8 cellular contexts compared by ENCODE assay signal in genomic region chr17:82030470-82031302, GRCh38. TPM values are rescaled to one million over a fixed set of nuclear protein-coding genes. Genes with fewer than 3 reads are reported as not detected.
DNase-seq lines count a peak whose midpoint lies in the region; ATAC-seq, FAIRE-seq and TF ChIP-seq lines count a peak whose summit lies in the region.

No MANE protein-coding gene starts in this region.

- H2AFZ ChIP-seq in PC-3 (ENCODE audit: low read length) (peak overlapping the region; percentile 88), fibroblast of lung (ENCODE audit: low read length) (peak overlapping the region; percentile 46)

- H3K9me2 ChIP-seq in PC-3 (replicated peaks; ENCODE audit: low read length) = no peaks in the 10 kb centered on the region

- DNase-seq in HTR-8/SVneo (ENCODE audit: insufficient read length, low spot score) (peak; percentile 84), PC-3 (peak; percentile 88), fibroblast of lung (ENCODE audit: low read depth in 2 of 2) (peak; percentile 76 to 84)
- peak; percentile 84 for DNase-seq in activated T-helper 1 cell treated with anti-CD3 and anti-CD28 coated beads, Interleukin-12 subunit alpha, Interleukin-12 subunit beta, Interleukin-2, Interleukin-4 antibody, amounts not matched to agents 30 ng/mL and 10 ng/mL and 1 ng/mL, durations not matched to agents 14 hours and 24 hours and 36 hours (ENCODE audit: low spot score)
- DNase-seq in naive thymus-derived CD8-positive, alpha-beta T cell = peak; percentile 65 to 87 (median 80)
- peak; percentile 60 to 67 for DNase-seq in stimulated activated CD8-positive, alpha-beta memory T cell treated with anti-CD3 and anti-CD28 coated beads, Interleukin-7, amount 100 ng/mL, for 4 hours (ENCODE audit: low read depth in 2 of 2)

- H4K20me1 ChIP-seq in PC-3 (ENCODE audit: low read length) = no peaks in the 10 kb centered on the region; the same call in 1 of the 2 replicates
- H4K20me1 ChIP-seq in fibroblast of lung (ENCODE audit: control insufficient read depth, extremely low read depth, insufficient read depth, low read length) = no peaks in the 10 kb centered on the region

- H3K79me2 ChIP-seq in PC-3 (ENCODE audit: low read length) (peaks cover 3% of the 10 kb centered on the region), fibroblast of lung (ENCODE audit: control insufficient read depth, insufficient read depth, low read length) (no peaks in the 10 kb centered on the region)

- peak overlapping the region; percentile 23 for H3K27ac ChIP-seq in PC-3 (ENCODE audit: low read length)
- no peak overlapping the region for H3K27ac ChIP-seq in fibroblast of lung (ENCODE audit: insufficient read depth, low read length)

- peak; percentile 75 for FAIRE-seq in HTR-8/SVneo (lab: Jason Lieb, UNC)

- H3F3A ChIP-seq in PC-3 (ENCODE audit: low read length, unreplicated experiment) = no peaks in the 10 kb centered on the region

- ATAC-seq in PC-3 (peak; percentile 66), GM19351 (IDR thresholded peaks at IDR 0.05; ENCODE audit: unreplicated experiment) (no peak)
- peak; percentile 80 to 85 for ATAC-seq in naive thymus-derived CD8-positive, alpha-beta T cell

- H3K9ac ChIP-seq in ES-I3 (ENCODE audit: low read depth, low read length) (peak overlapping the region; percentile 72; the same call in 1 of the 2 replicates), PC-3 (ENCODE audit: low read length) (peak overlapping the region; percentile 47), fibroblast of lung (ENCODE audit: insufficient read depth, low read length) (peak overlapping the region; percentile 23)

- H3K4me3 Mint-ChIP-seq in activated T-helper 1 cell treated with anti-CD3 and anti-CD28 coated beads, Interleukin-12 subunit alpha, Interleukin-12 subunit beta, Interleukin-2, Interleukin-4 antibody, amounts not matched to agents 30 ng/mL and 10 ng/mL and 1 ng/mL, durations not matched to agents 14 hours and 24 hours and 36 hours = peak overlapping the region; percentile 87
- peak overlapping the region; percentile 74 to 94 (median 84) for H3K4me3 Mint-ChIP-seq in naive thymus-derived CD8-positive, alpha-beta T cell

- peak overlapping the region; percentile 84 for H3K27ac Mint-ChIP-seq in activated T-helper 1 cell treated with anti-CD3 and anti-CD28 coated beads, Interleukin-12 subunit alpha, Interleukin-12 subunit beta, Interleukin-2, Interleukin-4 antibody, amounts not matched to agents 30 ng/mL and 10 ng/mL and 1 ng/mL, durations not matched to agents 14 hours and 24 hours and 36 hours
- H3K27ac Mint-ChIP-seq in naive thymus-derived CD8-positive, alpha-beta T cell = peak overlapping the region in 3 of 10 donors; percentile 28 to 77 (median 49)

- TF ChIP-seq CTCF in PC-3 (conservative IDR thresholded peaks at IDR 0.05; ENCODE audit: low read depth, low read length) (peak; percentile 73), fibroblast of lung (conservative IDR thresholded peaks at IDR 0.05 in 1 of 2, IDR thresholded peaks at IDR 0.05 in 1 of 2; ENCODE audit: low read depth in 1 of 2, low read length in 2 of 2) (peak; percentile 34 to 73)

- H3K36me3 Mint-ChIP-seq in activated T-helper 1 cell treated with anti-CD3 and anti-CD28 coated beads, Interleukin-12 subunit alpha, Interleukin-12 subunit beta, Interleukin-2, Interleukin-4 antibody, amounts not matched to agents 30 ng/mL and 10 ng/mL and 1 ng/mL, durations not matched to agents 14 hours and 24 hours and 36 hours (ENCODE audit: low read depth) = peaks cover 12% of the 10 kb centered on the region
- peaks cover 0 to 4% (median 3%) of the 10 kb centered on the region in 3 donors for H3K36me3 Mint-ChIP-seq in naive thymus-derived CD8-positive, alpha-beta T cell

- CTCF ChIA-PET in PC-3 (lab: Charles Lee) = interaction anchor here (0.6 to 0.7 kb wide), 6 partner anchors 9 to 212 kb away, joined by 3 to 4 read pairs (median 3); no protein-coding TSS in a partner anchor

- H3K4me3 ChIP-seq in PC-3 (ENCODE audit: low read length) = peak overlapping the region; percentile 79
- peak overlapping the region; percentile 35 to 53 (median 42) for H3K4me3 ChIP-seq in fibroblast of lung (replicated peaks in 1 of 4; ENCODE audit: control extremely low read depth in 1 of 4, insufficient read depth in 1 of 4, low read depth in 3 of 4, low read length in 4 of 4)

- POLR2A ChIA-PET in PC-3 (lab: Charles Lee; ENCODE audit: unreplicated experiment) = interaction anchor here (0.6 kb wide), 1 partner anchor 172 kb away, joined by 4 read pairs; no protein-coding TSS in a partner anchor
- POLR2A ChIA-PET in naive thymus-derived CD8-positive, alpha-beta T cell (lab: Charles Lee) = interaction anchor here (0.5 to 2.0 kb wide), 16 partner anchors 12 to 580 kb away, joined by 3 to 9 read pairs (median 3); partner anchors contain the start of genes CD7, DUS1L and FASN

- intact Hi-C loops in PC-3 (cut with micrococcal nuclease) = no loop called here
- intact Hi-C loops in activated T-helper 1 cell treated with anti-CD3 and anti-CD28 coated beads, Interleukin-12 subunit alpha, Interleukin-12 subunit beta, Interleukin-2, Interleukin-4 antibody, amounts not matched to agents 30 ng/mL and 10 ng/mL and 1 ng/mL, durations not matched to agents 14 hours and 24 hours and 36 hours (cut with micrococcal nuclease) = loop anchor here (1.0 to 2.0 kb wide), 3 partner anchors 7 to 124 kb away; partner anchors contain the start of genes ASPSCR1 and LRRC45

- no peaks in the 10 kb centered on the region for H3K27me3 ChIP-seq in PC-3 (ENCODE audit: low read length)
- H3K27me3 ChIP-seq in fibroblast of lung (ENCODE audit: control insufficient read depth, insufficient read depth, low read length) = no peaks in the 10 kb centered on the region

- no peaks in the 10 kb centered on the region for H3K36me3 ChIP-seq in ES-I3 (ENCODE audit: insufficient read depth, low read length)
- no peaks in the 10 kb centered on the region for H3K36me3 ChIP-seq in PC-3 (ENCODE audit: low read depth, low read length)
- no peaks in the 10 kb centered on the region for H3K36me3 ChIP-seq in fibroblast of lung (ENCODE audit: control insufficient read depth, insufficient read depth, low read length)

- BruUV-seq in PC-3 (replicated peaks; lab: Mats Ljungman, UMichigan) = no TSS peak

- H3K4me2 ChIP-seq in PC-3 (ENCODE audit: low read length) = peak overlapping the region; percentile 94
- H3K4me2 ChIP-seq in fibroblast of lung (ENCODE audit: extremely low read depth, insufficient read depth, low read length) = peak overlapping the region; percentile 69

- no peaks in the 10 kb centered on the region for H3K9me3 Mint-ChIP-seq in activated T-helper 1 cell treated with anti-CD3 and anti-CD28 coated beads, Interleukin-12 subunit alpha, Interleukin-12 subunit beta, Interleukin-2, Interleukin-4 antibody, amounts not matched to agents 30 ng/mL and 10 ng/mL and 1 ng/mL, durations not matched to agents 14 hours and 24 hours and 36 hours
- H3K9me3 Mint-ChIP-seq in naive thymus-derived CD8-positive, alpha-beta T cell = no peaks in the 10 kb centered on the region

- H3K9me3 ChIP-seq in ES-I3 (ENCODE audit: control insufficient read depth, insufficient read depth, low read length) = no peaks in the 10 kb centered on the region
- H3K9me3 ChIP-seq in PC-3 (ENCODE audit: low read length) = no peaks in the 10 kb centered on the region
- no peaks in the 10 kb centered on the region for H3K9me3 ChIP-seq in fibroblast of lung (ENCODE audit: control insufficient read depth, insufficient read depth, low read depth, low read length)

- no peaks in the 10 kb centered on the region for H3K27me3 Mint-ChIP-seq in activated T-helper 1 cell treated with anti-CD3 and anti-CD28 coated beads, Interleukin-12 subunit alpha, Interleukin-12 subunit beta, Interleukin-2, Interleukin-4 antibody, amounts not matched to agents 30 ng/mL and 10 ng/mL and 1 ng/mL, durations not matched to agents 14 hours and 24 hours and 36 hours (ENCODE audit: insufficient read depth)
- no peaks in the 10 kb centered on the region for H3K27me3 Mint-ChIP-seq in naive thymus-derived CD8-positive, alpha-beta T cell

- H3K4me1 Mint-ChIP-seq in activated T-helper 1 cell treated with anti-CD3 and anti-CD28 coated beads, Interleukin-12 subunit alpha, Interleukin-12 subunit beta, Interleukin-2, Interleukin-4 antibody, amounts not matched to agents 30 ng/mL and 10 ng/mL and 1 ng/mL, durations not matched to agents 14 hours and 24 hours and 36 hours (ENCODE audit: low read depth) = peaks cover 8% of the 10 kb centered on the region
- H3K4me1 Mint-ChIP-seq in naive thymus-derived CD8-positive, alpha-beta T cell = peaks cover 10 to 19% (median 17%) of the 10 kb centered on the region in 4 donors

- H3K4me1 ChIP-seq in ES-I3 (ENCODE audit: insufficient read depth, low read length) = peaks cover 2% of the 10 kb centered on the region; the same call in 1 of the 2 replicates
- H3K4me1 ChIP-seq in PC-3 (ENCODE audit: insufficient read depth, low read length) = peaks cover 14% of the 10 kb centered on the region
- no peaks in the 10 kb centered on the region for H3K4me1 ChIP-seq in fibroblast of lung (ENCODE audit: control insufficient read depth, extremely low read depth, insufficient read depth, low read length)

RNA-seq across cellular contexts. Expression of gene RAC3, which starts 0.8 kb away (rescaled TPM):
- total RNA-seq in PC-3 (2014; rRNA removed) (46.8 and 52.2 TPM in 2 replicates), fibroblast of lung (5.6 and 6.6 TPM in 2 replicates)
- total RNA-seq in activated T-helper 1 cell treated with anti-CD3 and anti-CD28 coated beads, Interleukin-12 subunit alpha, Interleukin-12 subunit beta, Interleukin-2, Interleukin-4 antibody, amounts not matched to agents 30 ng/mL and 10 ng/mL and 1 ng/mL, durations not matched to agents 14 hours and 24 hours and 36 hours = 7.6 and 9.4 TPM in 2 replicates
- polyA plus RNA-seq in fibroblast of lung = 4.3 and 4.7 TPM in 2 replicates
- polyA plus RNA-seq in fibroblast of lung (2012) = 7.5 and 8.8 TPM in 2 replicates
- polyA minus RNA-seq in fibroblast of lung (ENCODE audit: low replicate concordance) = 19.8 and 35.6 TPM in 2 replicates
- total RNA-seq in naive thymus-derived CD8-positive, alpha-beta T cell = 1 to 10 TPM; 1.4 to 1.5 TPM
- polyA plus RNA-seq in naive thymus-derived CD8-positive, alpha-beta T cell = not detected

RNA-seq across cellular contexts. Expression of gene DCXR, which starts 6.8 kb away (rescaled TPM):
- total RNA-seq in PC-3 (2014; rRNA removed) (135 and 142 TPM in 2 replicates), fibroblast of lung (38.3 and 43.6 TPM in 2 replicates)
- 123 and 125 TPM in 2 replicates for total RNA-seq in activated T-helper 1 cell treated with anti-CD3 and anti-CD28 coated beads, Interleukin-12 subunit alpha, Interleukin-12 subunit beta, Interleukin-2, Interleukin-4 antibody, amounts not matched to agents 30 ng/mL and 10 ng/mL and 1 ng/mL, durations not matched to agents 14 hours and 24 hours and 36 hours
- 34.8 and 75.3 TPM in 2 replicates for polyA plus RNA-seq in fibroblast of lung
- 48.1 and 90.1 TPM in 2 replicates for polyA plus RNA-seq in fibroblast of lung (2012)
- polyA minus RNA-seq in fibroblast of lung (ENCODE audit: low replicate concordance) = 121 and 132 TPM in 2 replicates
- 10 to 100 TPM; 72.5 to 81.0 TPM for total RNA-seq in naive thymus-derived CD8-positive, alpha-beta T cell
- polyA plus RNA-seq in naive thymus-derived CD8-positive, alpha-beta T cell = 100 to 1,000 TPM; 113 to 185 (median 127) TPM

RNA-seq across cellular contexts. Expression of gene LRRC45, which starts 7.6 kb away (rescaled TPM):
- total RNA-seq in PC-3 (2014; rRNA removed) = 71.5 and 90.0 TPM in 2 replicates
- total RNA-seq in activated T-helper 1 cell treated with anti-CD3 and anti-CD28 coated beads, Interleukin-12 subunit alpha, Interleukin-12 subunit beta, Interleukin-2, Interleukin-4 antibody, amounts not matched to agents 30 ng/mL and 10 ng/mL and 1 ng/mL, durations not matched to agents 14 hours and 24 hours and 36 hours = 37.6 and 37.8 TPM in 2 replicates
- 9.9 and 10.0 TPM in 2 replicates for total RNA-seq in fibroblast of lung
- polyA plus RNA-seq in fibroblast of lung = 2.3 and 3.8 TPM in 2 replicates
- 3.4 and 7.4 TPM in 2 replicates for polyA plus RNA-seq in fibroblast of lung (2012)
- polyA minus RNA-seq in fibroblast of lung (ENCODE audit: low replicate concordance) = 9.5 and 9.6 TPM in 2 replicates
- 10 to 100 TPM; 11.4 to 12.5 TPM for total RNA-seq in naive thymus-derived CD8-positive, alpha-beta T cell
- 1 to 10 TPM; 2.7 to 6.0 (median 4.2) TPM for polyA plus RNA-seq in naive thymus-derived CD8-positive, alpha-beta T cell

RNA-seq across cellular contexts. Expression of gene CENPX, which starts 8.0 kb away (rescaled TPM):
- 344 and 390 TPM in 2 replicates for total RNA-seq in PC-3 (2014; rRNA removed)
- 109 and 120 TPM in 2 replicates for total RNA-seq in activated T-helper 1 cell treated with anti-CD3 and anti-CD28 coated beads, Interleukin-12 subunit alpha, Interleukin-12 subunit beta, Interleukin-2, Interleukin-4 antibody, amounts not matched to agents 30 ng/mL and 10 ng/mL and 1 ng/mL, durations not matched to agents 14 hours and 24 hours and 36 hours
- 15.2 and 30.4 TPM in 2 replicates for total RNA-seq in fibroblast of lung
- polyA plus RNA-seq in fibroblast of lung = 29.2 and 51.3 TPM in 2 replicates
- 46.8 and 90.9 TPM in 2 replicates for polyA plus RNA-seq in fibroblast of lung (2012)
- polyA minus RNA-seq in fibroblast of lung (ENCODE audit: low replicate concordance) = 7.5 and 23.1 TPM in 2 replicates
- total RNA-seq in naive thymus-derived CD8-positive, alpha-beta T cell = 10 to 100 TPM; 33.6 to 37.6 TPM
- 10 to 100 TPM; 42.7 to 63.0 (median 50.7) TPM for polyA plus RNA-seq in naive thymus-derived CD8-positive, alpha-beta T cell

RNA-seq across cellular contexts. Expression of gene RFNG, which starts 20.9 kb away (rescaled TPM):
- total RNA-seq in PC-3 (2014; rRNA removed) (46.7 and 46.8 TPM in 2 replicates), fibroblast of lung (38.5 and 48.9 TPM in 2 replicates)
- 24.1 and 26.8 TPM in 2 replicates for total RNA-seq in activated T-helper 1 cell treated with anti-CD3 and anti-CD28 coated beads, Interleukin-12 subunit alpha, Interleukin-12 subunit beta, Interleukin-2, Interleukin-4 antibody, amounts not matched to agents 30 ng/mL and 10 ng/mL and 1 ng/mL, durations not matched to agents 14 hours and 24 hours and 36 hours
- 14.1 and 14.5 TPM in 2 replicates for polyA plus RNA-seq in fibroblast of lung
- polyA plus RNA-seq in fibroblast of lung (2012) = 39.8 and 46.6 TPM in 2 replicates
- 53.6 and 71.2 TPM in 2 replicates for polyA minus RNA-seq in fibroblast of lung (ENCODE audit: low replicate concordance)
- 10 to 100 TPM; 38.5 to 42.1 TPM for total RNA-seq in naive thymus-derived CD8-positive, alpha-beta T cell
- 1 to 10 TPM; 2.2 to 8.5 (median 4.8) TPM for polyA plus RNA-seq in naive thymus-derived CD8-positive, alpha-beta T cell
